In the genomic region with DNA sequence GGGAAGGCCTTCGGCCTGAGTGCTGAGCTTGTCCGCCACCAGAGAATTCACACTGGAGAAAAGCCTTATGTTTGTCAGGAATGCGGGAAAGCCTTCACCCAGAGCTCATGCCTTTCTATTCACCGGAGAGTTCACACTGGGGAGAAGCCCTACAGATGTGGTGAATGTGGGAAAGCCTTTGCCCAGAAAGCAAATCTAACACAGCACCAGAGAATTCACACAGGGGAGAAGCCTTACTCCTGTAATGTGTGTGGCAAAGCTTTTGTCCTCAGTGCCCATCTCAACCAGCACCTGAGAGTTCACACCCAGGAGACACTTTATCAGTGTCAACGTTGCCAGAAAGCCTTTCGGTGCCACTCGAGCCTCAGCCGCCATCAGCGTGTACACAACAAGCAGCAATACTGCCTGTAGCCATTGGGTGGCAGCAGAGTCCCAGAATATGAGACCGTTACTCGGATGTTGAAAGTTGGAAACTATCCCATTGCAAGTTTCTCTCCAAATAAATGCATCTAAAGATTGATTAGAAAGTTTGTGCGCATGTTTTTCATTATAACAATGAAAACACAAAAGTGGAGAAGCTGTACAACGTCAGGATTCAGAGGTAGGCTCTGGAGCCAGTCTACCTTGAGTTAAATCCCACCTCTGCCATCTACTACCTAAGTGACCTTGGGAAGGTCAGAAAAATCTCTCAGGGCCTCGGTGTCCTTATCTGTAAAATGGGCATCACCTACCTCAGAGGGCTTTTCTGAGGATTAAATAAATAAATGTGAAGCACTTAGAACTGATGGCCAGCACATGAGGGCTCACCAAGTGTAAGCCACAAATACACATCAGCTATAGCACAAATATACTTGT, we compare ENCODE assay signal across 8 cellular contexts. TPM values are rescaled to one million over a fixed set of nuclear protein-coding genes. Genes with fewer than 3 reads are reported as not detected.
DNase-seq lines count a peak whose midpoint lies in the region; ATAC-seq and TF ChIP-seq lines count a peak whose summit lies in the region.

No MANE protein-coding gene starts in this region.

- in situ Hi-C loops in SK-MEL-5 (cut with HindIII; ENCODE audit: low pct_unique_long_range_greater_than_20kb, low sequenced_read_pairs) (no loop called here), astrocyte of the spinal cord (cut with HindIII; ENCODE audit: low sequenced_read_pairs) (no loop called here)

- peak; percentile 44 for TF ChIP-seq CTCF in astrocyte of the spinal cord (IDR thresholded peaks at IDR 0.05; ENCODE audit: low read depth, low read length)

- DNase-seq in NCI-H524 (lab: John Stamatoyannopoulos, UW) (peak; percentile 8 to 40), NCI-H524 treated with DMSO at 0.1 percent for 48 hours (lab: John Stamatoyannopoulos, UW) (no peak), SK-MEL-5 (ENCODE audit: low read depth, low spot score) (peak; percentile 64), astrocyte of the spinal cord (ENCODE audit: low read depth, low spot score) (no peak), left kidney (ENCODE audit: low read depth, low spot score) (peak; percentile 88), mesenteric fat pad (ENCODE audit: low spot score) (no peak)
- peak; percentile 54 for DNase-seq in stimulated activated CD8-positive, alpha-beta memory T cell treated with anti-CD3 and anti-CD28 coated beads, Interleukin-15, amount 100 ng/mL, for 1 hour (ENCODE audit: low read depth)

- ATAC-seq in GM19395 (IDR thresholded peaks at IDR 0.05; ENCODE audit: unreplicated experiment), result no peak

- no peak overlapping the region for H3K4me3 ChIP-seq in astrocyte of the spinal cord (ENCODE audit: low read depth, low read length)

RNA-seq across cellular contexts. Expression of a gene that starts 21.1 kb away (rescaled TPM):
- total RNA-seq in SK-MEL-5 (2014; rRNA removed; shearing (Covaris generic)), result 11.1 and 14.5 TPM in 2 replicates
- 6.4 and 9.3 TPM in 2 replicates for polyA plus RNA-seq in SK-MEL-5 (2015; cell fraction: cytosol; rRNA removed)
- 17.8 and 21.0 TPM in 2 replicates for polyA plus RNA-seq in SK-MEL-5 (2015; cell fraction: nucleus; rRNA removed)
- 6.8 TPM for total RNA-seq in mesenteric fat pad

RNA-seq across cellular contexts. Expression of a gene that starts 21.7 kb away (rescaled TPM):
- 27.3 and 28.7 TPM in 2 replicates for total RNA-seq in SK-MEL-5 (2014; rRNA removed; shearing (Covaris generic))
- 25.0 and 31.0 TPM in 2 replicates for polyA plus RNA-seq in SK-MEL-5 (2015; cell fraction: cytosol; rRNA removed)
- 43.7 and 46.9 TPM in 2 replicates for polyA plus RNA-seq in SK-MEL-5 (2015; cell fraction: nucleus; rRNA removed)
- total RNA-seq in mesenteric fat pad, result 27.5 TPM

Comparison
In these comparisons a context has a peak if more than half of its experiments do, and no peak if none do; other contexts are left out.
1. DNase-seq: peak in NCI-H524 (2 of 2), SK-MEL-5 (single experiment), left kidney (single experiment) and stimulated activated CD8-positive, alpha-beta memory T cell treated with anti-CD3 and anti-CD28 coated beads, Interleukin-15, amount 100 ng/mL, for 1 hour (single experiment); none in NCI-H524 treated with DMSO at 0.1 percent for 48 hours (single experiment), astrocyte of the spinal cord (single experiment) and mesenteric fat pad (single experiment).